ENCODE assay signal across 12 cellular contexts in the genomic region with DNA sequence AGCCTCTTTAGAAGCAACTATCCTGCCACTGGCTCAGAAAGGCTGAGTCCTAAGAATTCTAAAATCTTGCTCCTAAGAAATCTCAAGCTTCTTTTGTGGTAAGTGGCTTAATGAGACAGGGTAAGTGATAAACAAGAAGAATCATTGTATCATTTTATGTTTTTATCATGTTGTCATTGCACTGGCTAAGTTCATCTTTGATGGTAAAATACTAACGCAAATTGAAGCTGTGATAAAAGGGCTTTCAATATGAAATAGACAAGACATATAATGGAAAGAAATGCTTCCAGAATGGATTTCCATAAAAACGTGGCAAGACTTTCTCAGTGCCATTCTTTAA. TPM values are rescaled to one million over a fixed set of nuclear protein-coding genes. Genes with fewer than 3 reads are reported as not detected.
A peak's percentile ranks its signal among the peaks of the same experiment; 100 is the strongest.
DNase-seq lines count a peak whose midpoint lies in the region; ATAC-seq and TF ChIP-seq lines count a peak whose summit lies in the region.
"Had no signal": no experiment of that assay in that cellular context is flagged by ENCODE, and none has a peak within 500 bp of the region (broad histone marks: within the 10 kb centered on the region; RNA-seq: fewer than 3 reads in every experiment).

No MANE protein-coding gene starts in this region.

- H3K4me1 ChIP-seq in left ventricle myocardium inferior (peaks cover 18% of the 10 kb centered on the region), esophagus muscularis mucosa (peaks cover 9 to 34% (median 29%) of the 10 kb centered on the region in 4 donors), upper lobe of right lung (peaks cover 19% of the 10 kb centered on the region)

- no peak for TF ChIP-seq CTCF in left ventricle myocardium inferior (IDR thresholded peaks at IDR 0.05; ENCODE audit: borderline replicate concordance)
- TF ChIP-seq CTCF in esophagus muscularis mucosa (IDR thresholded peaks at IDR 0.05) = no peak
- TF ChIP-seq CTCF in upper lobe of right lung (IDR thresholded peaks at IDR 0.05) = no peak

- no peak overlapping the region for H3K4me3 ChIP-seq in left ventricle myocardium inferior
- no peak overlapping the region for H3K4me3 ChIP-seq in esophagus muscularis mucosa
- no peak overlapping the region for H3K4me3 ChIP-seq in upper lobe of right lung

- WGBS in esophagus muscularis mucosa = 77% methylated on average over 2 of the region's 2 CpGs

- H3K36me3 Mint-ChIP-seq in T-helper 17 cell (ENCODE audit: low read depth) = no peaks in the 10 kb centered on the region
- H3K36me3 Mint-ChIP-seq: IgD-negative memory B cell had no signal

- no peak for TF ChIP-seq EP300 in esophagus muscularis mucosa (IDR thresholded peaks at IDR 0.05)

- H3K4me3 Mint-ChIP-seq in T-helper 17 cell = peak overlapping the region; percentile 68
- H3K4me3 Mint-ChIP-seq: IgD-negative memory B cell had no signal

- H3K9me3 ChIP-seq in left ventricle myocardium inferior (replicated peaks) (no peaks in the 10 kb centered on the region), T-helper 17 cell (ENCODE audit: control insufficient read depth, low read length, poor library complexity, severe bottlenecking) (no peaks in the 10 kb centered on the region), esophagus muscularis mucosa (no peaks in the 10 kb centered on the region), upper lobe of right lung (no peaks in the 10 kb centered on the region)

- H3K27me3 ChIP-seq in left ventricle myocardium inferior (ENCODE audit: low read depth) (no peaks in the 10 kb centered on the region), esophagus muscularis mucosa (no peaks in the 10 kb centered on the region), upper lobe of right lung (no peaks in the 10 kb centered on the region)
- H3K27me3 ChIP-seq: brain microvascular endothelial cell had no signal

- no peak for DNase-seq in left ventricle myocardium inferior
- DNase-seq in left ventricle myocardium superior = no peak
- DNase-seq in T-helper 17 cell = no peak
- DNase-seq in esophagus muscularis mucosa (ENCODE audit: extremely low spot score) = no peak
- no peak for DNase-seq in upper lobe of right lung
- no peak for DNase-seq in HUDEP-2 (lab: John Stamatoyannopoulos, UW; ENCODE audit: unreplicated experiment in 76 of 76)
- no peak for DNase-seq in globus pallidus (ENCODE audit: low spot score)
- DNase-seq: brain microvascular endothelial cell; NCI-H526; stimulated activated CD4-positive, alpha-beta T cell treated with anti-CD3 and anti-CD28 coated beads, Interleukin-12 subunit alpha, Interleukin-12 subunit beta, amount 100 ng/mL, for 4 hours had no signal

- H3K36me3 ChIP-seq in left ventricle myocardium inferior = no peaks in the 10 kb centered on the region
- H3K36me3 ChIP-seq in esophagus muscularis mucosa = no peaks in the 10 kb centered on the region
- no peaks in the 10 kb centered on the region for H3K36me3 ChIP-seq in upper lobe of right lung
- H3K36me3 ChIP-seq: brain microvascular endothelial cell had no signal

- H3K27ac Mint-ChIP-seq in T-helper 17 cell = peak overlapping the region; percentile 96

- no peaks in the 10 kb centered on the region for H3K27me3 Mint-ChIP-seq in T-helper 17 cell

- TF ChIP-seq POLR2A in esophagus muscularis mucosa (IDR thresholded peaks at IDR 0.05; ENCODE audit: low read depth) = no peak

- H3K27ac ChIP-seq in left ventricle myocardium inferior (replicated peaks) (peak overlapping the region; percentile 70), esophagus muscularis mucosa (replicated peaks in 1 of 4) (peak overlapping the region; percentile 29 to 76 (median 58)), upper lobe of right lung (peak overlapping the region; percentile 11)
- H3K27ac ChIP-seq: brain microvascular endothelial cell had no signal

- peaks cover 43% of the 10 kb centered on the region for H3K4me1 Mint-ChIP-seq in T-helper 17 cell

- ATAC-seq in left ventricle myocardium superior = no peak
- ATAC-seq in T-helper 17 cell = peak; percentile 56
- ATAC-seq in upper lobe of right lung = no peak
- no peak for ATAC-seq in HG03139 (IDR thresholded peaks at IDR 0.05; ENCODE audit: unreplicated experiment)

- intact Hi-C loops in left ventricle myocardium inferior (cut with micrococcal nuclease) (no loop called here), left ventricle myocardium superior (cut with micrococcal nuclease) (no loop called here), esophagus muscularis mucosa (cut with DNase I) (no loop called here), upper lobe of right lung (cut with DNase I) (no loop called here)

RNA-seq across cellular contexts. Expression of a gene that starts 21.6 kb away (rescaled TPM):
- total RNA-seq in left ventricle myocardium inferior (4.6 TPM), left ventricle myocardium superior (4.1 TPM), T-helper 17 cell (100 to 1,000 TPM; 187 to 226 TPM), esophagus muscularis mucosa (10 to 100 TPM; 32.3 to 45.4 (median 34.8) TPM), upper lobe of right lung (14.8 TPM)

Comparison
In these comparisons a context has a peak if more than half of its experiments do, and no peak if none do; other contexts are left out.
1. H3K27ac ChIP-seq: peak in every context shown above with its lines; median percentile 70 in left ventricle myocardium inferior; 58 in esophagus muscularis mucosa; 11 in upper lobe of right lung.
2. RNA of a gene that starts 21.6 kb away (total RNA-seq): 187 to 226 TPM in T-helper 17 cell; 32.3 to 45.4 TPM in esophagus muscularis mucosa, 14.8 TPM in upper lobe of right lung (single experiment), 4.6 TPM in left ventricle myocardium inferior (single experiment) and 4.1 TPM in left ventricle myocardium superior (single experiment); every median in the first group is over 4 times any median in the second.